Comparison of ENCODE assay signal across 8 cellular contexts in the genomic region with DNA sequence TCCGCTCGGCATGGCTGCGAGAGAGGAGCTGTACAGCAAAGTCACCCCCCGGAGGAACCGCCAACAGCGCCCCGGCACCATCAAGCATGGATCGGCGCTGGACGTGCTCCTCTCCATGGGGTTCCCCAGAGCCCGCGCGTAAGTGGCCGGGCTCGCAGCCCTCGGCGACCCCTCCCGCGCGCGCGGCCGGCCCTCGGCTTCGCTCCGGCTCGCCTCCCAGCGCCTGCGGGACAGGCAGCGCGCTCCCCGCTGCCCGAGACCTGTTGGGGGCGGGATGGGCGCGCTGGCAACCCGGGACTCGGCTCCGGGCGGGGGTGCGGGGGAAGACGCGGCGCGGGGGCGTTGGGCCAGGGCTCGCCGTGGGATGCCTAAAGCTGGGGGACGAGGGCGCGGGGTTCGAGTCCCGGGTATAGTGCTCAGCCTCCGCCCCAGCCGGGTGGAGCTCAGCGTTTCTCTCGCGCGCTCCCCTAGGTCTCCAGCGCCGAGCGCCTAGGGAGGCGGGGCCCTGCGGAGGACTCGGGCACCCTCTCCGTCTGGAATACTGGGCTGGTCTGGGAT. TPM values are rescaled to one million over a fixed set of nuclear protein-coding genes. Genes with fewer than 3 reads are reported as not detected.
DNase-seq lines count a peak whose midpoint lies in the region; ATAC-seq and TF ChIP-seq lines count a peak whose summit lies in the region.

No MANE protein-coding gene starts in this region.

- peak overlapping the region; percentile 52 to 82 for H3K27ac Mint-ChIP-seq in activated naive CD4-positive, alpha-beta T cell treated with anti-CD3 and anti-CD28 coated beads, Interleukin-2, amount 50 U/mL, for 72 hours

- H3K4me3 ChIP-seq in ACC112 (ENCODE audit: low read depth, low read length), result peak overlapping the region; percentile 97
- peak overlapping the region; percentile 60 for H3K4me3 ChIP-seq in SJCRH30
- peak overlapping the region; percentile 61 to 96 (median 78) for H3K4me3 ChIP-seq in heart right ventricle

- H3K36me3 Mint-ChIP-seq in activated naive CD4-positive, alpha-beta T cell treated with anti-CD3 and anti-CD28 coated beads, Interleukin-2, amount 50 U/mL, for 72 hours, result peaks cover 0 to 6% of the 10 kb centered on the region in 2 donors

- no peaks in the 10 kb centered on the region for H3K36me3 ChIP-seq in ACC112 (ENCODE audit: insufficient read depth, low read length)
- no peaks in the 10 kb centered on the region for H3K36me3 ChIP-seq in SJCRH30
- no peaks in the 10 kb centered on the region for H3K36me3 ChIP-seq in heart right ventricle

- peaks cover 23% of the 10 kb centered on the region for H3K4me1 ChIP-seq in ACC112 (ENCODE audit: control insufficient read depth, insufficient read depth, low read length, unreplicated experiment)
- no peaks in the 10 kb centered on the region for H3K4me1 ChIP-seq in SJCRH30
- H3K4me1 ChIP-seq in heart right ventricle, result peaks cover 4 to 57% (median 15%) of the 10 kb centered on the region in 9 donors

- no peaks in the 10 kb centered on the region for H3K27me3 ChIP-seq in ACC112 (ENCODE audit: insufficient read depth, low read length)
- no peaks in the 10 kb centered on the region for H3K27me3 ChIP-seq in SJCRH30
- H3K27me3 ChIP-seq in heart right ventricle, result peaks cover 0 to 19% (median 7%) of the 10 kb centered on the region in 7 donors

- ATAC-seq in GM19025 (IDR thresholded peaks at IDR 0.05; ENCODE audit: low read depth, unreplicated experiment), result peak; percentile 44
- ATAC-seq in HG03196 (IDR thresholded peaks at IDR 0.05; ENCODE audit: unreplicated experiment), result peak; percentile 38
- peak; percentile 70 to 73 for ATAC-seq in activated naive CD4-positive, alpha-beta T cell treated with anti-CD3 and anti-CD28 coated beads, Interleukin-2, amount 50 U/mL, for 72 hours
- peak; percentile 64 to 84 (median 68) for ATAC-seq in heart right ventricle

- DNase-seq in SJCRH30, result no peak
- peak in 1 of 2 donors; percentile 53 for DNase-seq in activated naive CD4-positive, alpha-beta T cell treated with anti-CD3 and anti-CD28 coated beads, Interleukin-2, amount 50 U/mL, for 72 hours (ENCODE audit: low spot score in 2 of 2)
- peak; percentile 36 to 49 for DNase-seq in heart right ventricle
- DNase-seq in posterior cingulate gyrus, result peak in 9 of 10 donors; percentile 35 to 91 (median 47)
- DNase-seq in NK-92 (lab: John Stamatoyannopoulos, UW; ENCODE audit: unreplicated experiment), result no peak

- intact Hi-C loops in heart right ventricle (cut with DNase I) (loop anchor here in 1 of 10 donors (10.0 kb wide), 1 partner anchor 99 kb away; no protein-coding TSS in a partner anchor), posterior cingulate gyrus (cut with DNase I) (no loop called here)

- H3K79me2 ChIP-seq in ACC112 (ENCODE audit: control insufficient read depth, insufficient read depth, low read length, unreplicated experiment), result peaks cover 48% of the 10 kb centered on the region

- no peaks in the 10 kb centered on the region for H3K9me3 Mint-ChIP-seq in activated naive CD4-positive, alpha-beta T cell treated with anti-CD3 and anti-CD28 coated beads, Interleukin-2, amount 50 U/mL, for 72 hours

- peak overlapping the region; percentile 47 for H2AFZ ChIP-seq in ACC112 (ENCODE audit: low read length, unreplicated experiment)

- no peak for TF ChIP-seq CTCF in heart right ventricle (IDR thresholded peaks at IDR 0.05)

- 0% methylated on average over 66 of the region's 66 CpGs for WGBS in heart right ventricle, 2 donors

- H3K27ac ChIP-seq in ACC112 (ENCODE audit: low read depth, low read length) (peak overlapping the region; percentile 85), SJCRH30 (no peak overlapping the region), heart right ventricle (peak overlapping the region; percentile 34 to 97 (median 87))

- no peaks in the 10 kb centered on the region for H3K9me3 ChIP-seq in SJCRH30 (replicated peaks)
- H3K9me3 ChIP-seq in heart right ventricle, result peaks cover 0 to 4% (median 0%) of the 10 kb centered on the region in 11 donors

RNA-seq across cellular contexts. Expression of gene UBASH3B, which starts 0.6 kb away (rescaled TPM):
- total RNA-seq in SJCRH30 (2014; rRNA removed; shearing (Covaris generic)), result 0.38 TPM in 2 replicates
- total RNA-seq in activated naive CD4-positive, alpha-beta T cell treated with anti-CD3 and anti-CD28 coated beads, Interleukin-2, amount 50 U/mL, for 72 hours, result 10 to 100 TPM; 11.6 to 26.0 TPM
- total RNA-seq in heart right ventricle, result 1 to 10 TPM in 9 of 10 donors, under 1 TPM in 1; 0.66 to 8.0 (median 1.6) TPM
- 1 to 10 TPM in 1 of 2 donors, under 1 TPM in 1; 0.51 to 1.4 TPM for polyA plus RNA-seq in heart right ventricle

Comparison
In these comparisons a context has a peak if more than half of its experiments do, and no peak if none do; other contexts are left out.
1. DNase-seq: peak in heart right ventricle (2 of 2) and posterior cingulate gyrus (9 of 10); none in SJCRH30 (0 of 2) and NK-92 (single experiment).
2. Peak in every context shown above with its lines, with median percentiles within 50 percentile points of each other: H3K4me3 ChIP-seq and ATAC-seq.